Comparison of ENCODE assay signal across 20 cellular contexts in genomic region chr14:31395572-31396205, GRCh38. TPM values are rescaled to one million over a fixed set of nuclear protein-coding genes. Genes with fewer than 3 reads are reported as not detected.
A peak's percentile ranks its signal among the peaks of the same experiment; 100 is the strongest.
DNase-seq lines count a peak whose midpoint lies in the region; ATAC-seq, FAIRE-seq and TF ChIP-seq lines count a peak whose summit lies in the region.
"Had no signal": no experiment of that assay in that cellular context is flagged by ENCODE, and none has a peak within 500 bp of the region (broad histone marks: within the 10 kb centered on the region; RNA-seq: fewer than 3 reads in every experiment).

No MANE protein-coding gene starts in this region.

- no peak for TF ChIP-seq POLR2A in prostate gland (IDR thresholded peaks at IDR 0.05)

- intact Hi-C loops in prostate gland (cut with DNase I) = no loop called here
- intact Hi-C loops in left cardiac atrium (cut with DNase I) = no loop called here

- H3K36me3 ChIP-seq in bronchial epithelial cell (ENCODE audit: control insufficient read depth, insufficient read depth, low read length) (no peaks in the 10 kb centered on the region), prostate gland (no peaks in the 10 kb centered on the region)

- peak; percentile 76 for ATAC-seq in foreskin keratinocyte
- ATAC-seq in GM18511 (IDR thresholded peaks at IDR 0.05; ENCODE audit: unreplicated experiment) = no peak
- no peak for ATAC-seq in left cardiac atrium
- ATAC-seq: PC-3 had no signal

- H3K4me1 ChIP-seq in foreskin keratinocyte (peaks cover 7% of the 10 kb centered on the region), prostate gland (replicated peaks) (no peaks in the 10 kb centered on the region)

- no peak overlapping the region for H3K27ac ChIP-seq in foreskin keratinocyte
- no peak overlapping the region for H3K27ac ChIP-seq in prostate gland

- TF ChIP-seq CTCF in LNCaP clone FGC (IDR thresholded peaks at IDR 0.05; ENCODE audit: control insufficient read depth, extremely low read depth, insufficient read depth) = no peak
- TF ChIP-seq CTCF in bronchial epithelial cell (IDR thresholded peaks at IDR 0.05; ENCODE audit: insufficient read depth, low read length, severe bottlenecking) = no peak
- no peak for TF ChIP-seq CTCF in foreskin keratinocyte (conservative IDR thresholded peaks at IDR 0.05)
- no peak for TF ChIP-seq CTCF in prostate gland (IDR thresholded peaks at IDR 0.05)

- WGBS in prostate gland = 74% methylated on average over 4 of the region's 4 CpGs

- H3K4me3 ChIP-seq in LNCaP clone FGC (ENCODE audit: low read depth, low read length) = no peak overlapping the region
- H3K4me3 ChIP-seq in bronchial epithelial cell (ENCODE audit: low read depth, low read length) = no peak overlapping the region
- H3K4me3 ChIP-seq in prostate gland = no peak overlapping the region

- H3K9me3 ChIP-seq in prostate gland = no peaks in the 10 kb centered on the region

- peak; percentile 50 for DNase-seq in LNCaP clone FGC (ENCODE audit: low read depth)
- peak; percentile 71 for DNase-seq in bronchial epithelial cell (ENCODE audit: low read depth)
- peak in 1 of 2 donors; percentile 34 for DNase-seq in foreskin keratinocyte
- DNase-seq in prostate gland (ENCODE audit: low spot score) = peak; percentile 8
- no peak for DNase-seq in activated T-cell treated with anti-CD3 and anti-CD28 coated beads, Interleukin-2, amount 50 U/mL, for 1 hour
- no peak for DNase-seq in DMS79 (lab: John Stamatoyannopoulos, UW)
- no peak for DNase-seq in left cardiac atrium
- DNase-seq: ACHN, AML-193, DMS 273 treated with DMSO at 0.1 percent for 48 hours, GOT3, KG1, NCI-H1417 treated with DMSO at 0.1 percent for 48 hours, NCI-H1930, NCI-H226, NCI-H524 treated with DMSO at 0.1 percent for 48 hours, PC-3, RPMI8226 had no signal

- H3K27me3 ChIP-seq in bronchial epithelial cell (ENCODE audit: control insufficient read depth, insufficient read depth, low read length) = no peaks in the 10 kb centered on the region
- no peaks in the 10 kb centered on the region for H3K27me3 ChIP-seq in foreskin keratinocyte
- H3K27me3 ChIP-seq in prostate gland (replicated peaks; ENCODE audit: insufficient read depth) = no peaks in the 10 kb centered on the region

- FAIRE-seq in bronchial epithelial cell (lab: Jason Lieb, UNC) = no peak
- FAIRE-seq: G401.6 had no signal

RNA-seq across cellular contexts. Expression of gene HEATR5A, which starts 24.7 kb away (rescaled TPM):
- total RNA-seq in bronchial epithelial cell (15.5 and 15.8 TPM in 2 replicates), foreskin keratinocyte (16.1 and 21.6 TPM in 2 replicates), prostate gland (10 to 100 TPM in 1 of 2 donors, 1 to 10 TPM in 1; 10.0 to 16.3 TPM), left cardiac atrium (10 to 100 TPM; 42.4 to 46.6 TPM)
- polyA plus RNA-seq in foreskin keratinocyte = 6.5 and 6.9 TPM in 2 replicates

Comparison
In these comparisons a context has a peak if more than half of its experiments do, and no peak if none do; other contexts are left out.
1. DNase-seq: peak in LNCaP clone FGC (single experiment), bronchial epithelial cell (single experiment) and prostate gland (single experiment); none in activated T-cell treated with anti-CD3 and anti-CD28 coated beads, Interleukin-2, amount 50 U/mL, for 1 hour (single experiment), DMS79 (single experiment) and left cardiac atrium (single experiment).